In the genomic region with DNA sequence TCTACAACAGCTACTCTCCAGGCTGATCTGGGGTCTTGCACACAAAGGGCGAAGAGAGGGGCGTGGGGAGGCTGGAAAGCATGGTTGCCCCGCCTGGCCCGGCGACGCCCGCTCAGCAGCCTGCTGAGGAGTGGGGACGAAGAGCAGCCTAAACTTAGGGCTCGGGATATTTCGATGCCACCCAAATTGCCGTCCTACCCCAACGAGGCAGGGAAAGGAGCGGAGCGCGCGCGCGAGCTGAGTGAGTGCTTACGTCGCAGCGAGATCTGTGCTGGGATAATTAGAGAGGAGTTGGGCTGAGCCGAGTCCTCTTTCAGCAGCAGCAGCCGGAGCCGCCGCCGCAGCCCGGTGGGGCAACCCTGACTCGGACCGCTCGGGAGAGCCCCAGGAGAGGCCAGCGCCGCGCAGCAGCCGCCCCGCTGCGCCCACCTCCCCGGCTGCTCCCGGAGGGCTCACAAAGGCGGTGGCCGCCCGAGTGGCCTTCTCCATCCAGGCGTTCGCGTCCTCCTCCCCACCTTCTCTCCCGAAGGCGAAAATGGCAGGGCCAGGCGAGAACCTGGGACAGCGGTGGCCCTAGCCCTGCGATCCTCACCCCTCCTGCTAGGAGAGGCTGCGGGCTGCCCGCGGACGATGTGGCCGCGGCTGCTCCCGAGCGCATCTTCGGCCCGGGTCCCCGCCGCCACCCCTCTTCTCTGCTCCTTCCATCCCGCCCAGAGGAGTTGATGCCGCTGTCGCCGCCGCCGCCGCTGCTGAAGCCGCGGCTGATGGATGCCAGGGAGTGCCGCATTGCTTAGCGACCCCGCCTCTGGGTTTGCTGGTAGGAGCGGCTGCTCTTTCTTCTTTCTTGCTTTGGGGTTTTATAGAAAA, we compare ENCODE assay signal across 8 cellular contexts. TPM values are rescaled to one million over a fixed set of nuclear protein-coding genes. Genes with fewer than 3 reads are reported as not detected.
DNase-seq lines count a peak whose midpoint lies in the region; ATAC-seq, FAIRE-seq and TF ChIP-seq lines count a peak whose summit lies in the region.

A gene with protein sequence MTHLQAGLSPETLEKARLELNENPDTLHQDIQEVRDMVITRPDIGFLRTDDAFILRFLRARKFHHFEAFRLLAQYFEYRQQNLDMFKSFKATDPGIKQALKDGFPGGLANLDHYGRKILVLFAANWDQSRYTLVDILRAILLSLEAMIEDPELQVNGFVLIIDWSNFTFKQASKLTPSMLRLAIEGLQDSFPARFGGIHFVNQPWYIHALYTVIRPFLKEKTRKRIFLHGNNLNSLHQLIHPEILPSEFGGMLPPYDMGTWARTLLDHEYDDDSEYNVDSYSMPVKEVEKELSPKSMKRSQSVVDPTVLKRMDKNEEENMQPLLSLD (plus strand): TSS at position 306 of the 867 bp plus-strand sequence. CDS start 1,543 bp downstream, outside the sequence.

- intact Hi-C loops in pancreas (cut with DNase I), result no loop called here
- intact Hi-C loops in activated naive CD4-positive, alpha-beta T cell treated with anti-CD3 and anti-CD28 coated beads for 36 hours (cut with micrococcal nuclease), result no loop called here

- no peak within 1 kb of the TSS for H3K27ac Mint-ChIP-seq in activated naive CD4-positive, alpha-beta T cell treated with anti-CD3 and anti-CD28 coated beads for 36 hours

- no peaks in the 10 kb centered on the region for H3K36me3 ChIP-seq in pancreas

- no peaks in the 10 kb centered on the region for H3K36me3 Mint-ChIP-seq in activated naive CD4-positive, alpha-beta T cell treated with anti-CD3 and anti-CD28 coated beads for 36 hours (ENCODE audit: low read depth)

- H3K9me3 Mint-ChIP-seq in activated naive CD4-positive, alpha-beta T cell treated with anti-CD3 and anti-CD28 coated beads for 36 hours, result no peaks in the 10 kb centered on the region

- H3K27me3 Mint-ChIP-seq in activated naive CD4-positive, alpha-beta T cell treated with anti-CD3 and anti-CD28 coated beads for 36 hours (ENCODE audit: low read depth), result peaks cover 43% of the 10 kb centered on the region

- no peak within 1 kb of the TSS for H3K4me3 Mint-ChIP-seq in activated naive CD4-positive, alpha-beta T cell treated with anti-CD3 and anti-CD28 coated beads for 36 hours

- no peak for TF ChIP-seq CTCF in fibroblast of pulmonary artery (IDR thresholded peaks at IDR 0.05; ENCODE audit: low read length, missing control alignments)
- TF ChIP-seq CTCF in pancreas (IDR thresholded peaks at IDR 0.05), result no peak

- H3K27me3 ChIP-seq in pancreas, result peaks cover 0 to 31% (median 3%) of the 10 kb centered on the region in 4 donors

- peak within 1 kb of the TSS; percentile 39 for H3K4me3 ChIP-seq in fibroblast of pulmonary artery (replicated peaks; ENCODE audit: low read depth, low read length)
- H3K4me3 ChIP-seq in pancreas, result peak within 1 kb of the TSS in 2 of 4 donors; percentile 23 to 36

- 1 to 2% methylated on average over 57 to 74 of the region's 74 CpGs for WGBS in pancreas, 2 donors

- H3K4me1 ChIP-seq in pancreas, result no peaks in the 10 kb centered on the region

- peaks cover 6% of the 10 kb centered on the region for H3K4me1 Mint-ChIP-seq in activated naive CD4-positive, alpha-beta T cell treated with anti-CD3 and anti-CD28 coated beads for 36 hours (ENCODE audit: low read depth)

- CTCF ChIA-PET in activated naive CD4-positive, alpha-beta T cell treated with anti-CD3 and anti-CD28 coated beads for 36 hours (lab: Charles Lee), result no interaction called here

- FAIRE-seq in pancreas (lab: Jason Lieb, UNC), result no peak

- ATAC-seq in pancreas (peak; percentile 50 to 71 (median 60)), GM18498 (IDR thresholded peaks at IDR 0.05; ENCODE audit: unreplicated experiment) (no peak), GM19324 (IDR thresholded peaks at IDR 0.05; ENCODE audit: low FRiP score, unreplicated experiment) (no peak)

- peak; percentile 72 for DNase-seq in DMS53 (lab: John Stamatoyannopoulos, UW)
- peak; percentile 31 for DNase-seq in NCI-H510A (lab: John Stamatoyannopoulos, UW)
- peak; percentile 34 for DNase-seq in fibroblast of pulmonary artery (ENCODE audit: low read depth)
- DNase-seq in pancreas, result peak in 3 of 6 donors; percentile 19 to 62 (median 62)
- DNase-seq in SHP77 (lab: John Stamatoyannopoulos, UW), result no peak
- DNase-seq in activated naive CD4-positive, alpha-beta T cell treated with anti-CD3 and anti-CD28 coated beads for 36 hours, result no peak

- no peaks in the 10 kb centered on the region for H3K9me3 ChIP-seq in pancreas

- H3K27ac ChIP-seq in pancreas, result no peak within 1 kb of the TSS

RNA-seq across cellular contexts. Expression of the gene that starts here (rescaled TPM):
- total RNA-seq in pancreas, result under 1 TPM in 2 of 6 donors, not detected in 4; 0.03 to 0.06 TPM
- under 1 TPM; under 0.01 to 0.02 TPM for polyA plus RNA-seq in pancreas
- not detected for total RNA-seq in activated naive CD4-positive, alpha-beta T cell treated with anti-CD3 and anti-CD28 coated beads for 36 hours

Comparison
In these comparisons a context has a peak if more than half of its experiments do, and no peak if none do; other contexts are left out.
1. Peak in ATAC-seq in pancreas; RNA of the gene not detected or under 1 TPM.
2. DNase-seq: peak in DMS53 (single experiment), NCI-H510A (single experiment) and fibroblast of pulmonary artery (single experiment); none in SHP77 (0 of 2) and activated naive CD4-positive, alpha-beta T cell treated with anti-CD3 and anti-CD28 coated beads for 36 hours (single experiment).